ENCODE assay signal across 21 cellular contexts in genomic region chr19:54947381-54947780, GRCh38. TPM values are rescaled to one million over a fixed set of nuclear protein-coding genes. Genes with fewer than 3 reads are reported as not detected.
DNase-seq lines count a peak whose midpoint lies in the region; FAIRE-seq and TF ChIP-seq lines count a peak whose summit lies in the region.
"Had no signal": no experiment of that assay in that cellular context is flagged by ENCODE, and none has a peak within 500 bp of the region (broad histone marks: within the 10 kb centered on the region; RNA-seq: fewer than 3 reads in every experiment).

NLRP7 (minus strand) TSS chr19:54947530.

- no peak within 1 kb of the TSS for H2BK12ac ChIP-seq in H1 (ENCODE audit: low read depth, low read length)

- POLR2A ChIA-PET in H1 (lab: Charles Lee; ENCODE audit: partially characterized antibody) (interaction anchor here (0.7 kb wide), 2 partner anchors 36 to 43 kb away, joined by 3 read pairs; no protein-coding TSS in a partner anchor), Caco-2 (lab: Charles Lee) (no interaction called here)

- no peak within 1 kb of the TSS for H3K18ac ChIP-seq in H1 (ENCODE audit: extremely low read depth, low read length)

- no peaks in the 10 kb centered on the region for H3F3A ChIP-seq in OCI-LY1 (ENCODE audit: insufficient read depth, low read length)

- TF ChIP-seq RAD21 in H1 (IDR thresholded peaks at IDR 0.05 in 1 of 2, conservative IDR thresholded peaks at IDR 0.05 in 1 of 2; ENCODE audit: low read depth in 2 of 2, low read length in 2 of 2) = no peak

- FAIRE-seq in H1 (lab: Jason Lieb, UNC) = no peak
- FAIRE-seq: A549, H54, HepG2 had no signal

- no peak within 1 kb of the TSS for H3K4ac ChIP-seq in H1 (replicated peaks; ENCODE audit: insufficient read length, low read depth, low read length)

- no peak within 1 kb of the TSS for H4K8ac ChIP-seq in H1 (ENCODE audit: extremely low read depth, insufficient read depth, low read length)

- H3K4me1 ChIP-seq in OCI-LY1 (ENCODE audit: insufficient read depth, low read length, severe bottlenecking) = peaks cover 48% of the 10 kb centered on the region
- H3K4me1 ChIP-seq in H1 (replicated peaks in 1 of 4; ENCODE audit: control insufficient read depth in 3 of 4, insufficient read depth in 4 of 4, low read length in 3 of 4) = peaks cover 0 to 5% (median 2%) of the 10 kb centered on the region in 4 experiments; a peak in 2 of 7 replicates
- no peaks in the 10 kb centered on the region for H3K4me1 ChIP-seq in testis
- peaks cover 24% of the 10 kb centered on the region for H3K4me1 ChIP-seq in Caco-2
- H3K4me1 ChIP-seq: A549 had no signal

- H3K4me2 ChIP-seq in OCI-LY1 (ENCODE audit: low read length) (no peak within 1 kb of the TSS), H1 (ENCODE audit: insufficient read depth in 1 of 2, low read depth in 2 of 2, low read length in 2 of 2) (no peak within 1 kb of the TSS)
- H3K4me2 ChIP-seq: A549 had no signal

- no peak within 1 kb of the TSS for H2AK5ac ChIP-seq in H1 (ENCODE audit: low read depth, low read length)

- TF ChIP-seq POLR2A in H1 (IDR thresholded peaks at IDR 0.05; ENCODE audit: control extremely low read depth in 1 of 2, low read depth in 2 of 2, low read length in 2 of 2) (no peak), testis (IDR thresholded peaks at IDR 0.05) (no peak)

- no peaks in the 10 kb centered on the region for H3K36me3 ChIP-seq in OCI-LY1 (ENCODE audit: insufficient read depth, low read length)
- H3K36me3 ChIP-seq in H1 (ENCODE audit: control insufficient read depth in 2 of 4, insufficient read depth in 4 of 4, low read length in 3 of 4) = no peaks in the 10 kb centered on the region
- H3K36me3 ChIP-seq in testis (ENCODE audit: low read depth, missing control alignments) = no peaks in the 10 kb centered on the region
- H3K36me3 ChIP-seq in Caco-2 (ENCODE audit: control insufficient read depth, insufficient read depth, low read length) = no peaks in the 10 kb centered on the region

- H3K14ac ChIP-seq in H1 (ENCODE audit: insufficient read length) = no peak within 1 kb of the TSS

- no peak within 1 kb of the TSS for H3K4me3 Mint-ChIP-seq in Caco-2 (ENCODE audit: unreplicated experiment)
- H3K4me3 Mint-ChIP-seq: CD4-positive, alpha-beta T cell had no signal

- H3K9ac ChIP-seq in OCI-LY1 (ENCODE audit: low read length) (no peak within 1 kb of the TSS), H1 (replicated peaks in 1 of 4; ENCODE audit: extremely low read depth in 1 of 4, low read depth in 3 of 4, low read length in 3 of 4) (no peak within 1 kb of the TSS)

- no peaks in the 10 kb centered on the region for H3K27me3 Mint-ChIP-seq in Caco-2 (ENCODE audit: insufficient read depth, unreplicated experiment)

- H3K23ac ChIP-seq in H1 (ENCODE audit: insufficient read length) = no peak within 1 kb of the TSS

- H3K9me3 ChIP-seq in OCI-LY1 (ENCODE audit: low read length) = no peaks in the 10 kb centered on the region
- H3K9me3 ChIP-seq in H1 (ENCODE audit: insufficient read depth in 2 of 2, low read depth in 1 of 2, low read length in 1 of 2) = no peaks in the 10 kb centered on the region
- H3K9me3 ChIP-seq in testis = no peaks in the 10 kb centered on the region
- no peaks in the 10 kb centered on the region for H3K9me3 ChIP-seq in Caco-2
- H3K9me3 ChIP-seq: A549 had no signal

- H2BK20ac ChIP-seq in H1 (ENCODE audit: low read length) = no peak within 1 kb of the TSS

- peak; percentile 51 for DNase-seq in ELF-1 (ENCODE audit: low read depth, low spot score)
- no peak for DNase-seq in H1 (ENCODE audit: low read depth in 1 of 2, low spot score in 2 of 2)
- no peak for DNase-seq in testis
- DNase-seq in NCI-H2171 treated with DMSO at 0.1 percent for 48 hours (lab: John Stamatoyannopoulos, UW) = no peak
- no peak for DNase-seq in activated CD4-positive, CD25-positive, alpha-beta regulatory T cell (lab: John Stamatoyannopoulos, UW)
- DNase-seq in Caco-2 = no peak
- DNase-seq: AML-193; CD4-positive, alpha-beta T cell; DMS153; DMS79; GF-D8; KBM-7 had no signal

- H4K20me1 ChIP-seq in OCI-LY1 (ENCODE audit: insufficient read depth, low read length) = no peaks in the 10 kb centered on the region
- no peaks in the 10 kb centered on the region for H4K20me1 ChIP-seq in H1 (replicated peaks in 1 of 2; ENCODE audit: control insufficient read depth in 1 of 2, insufficient read depth in 2 of 2, low read length in 2 of 2)

- TF ChIP-seq CTCF in OCI-LY1 (IDR thresholded peaks at IDR 0.05; ENCODE audit: low read length) = no peak
- no peak for TF ChIP-seq CTCF in H1 (IDR thresholded peaks at IDR 0.05; ENCODE audit: control extremely low read depth in 1 of 3, insufficient read depth in 1 of 3, low read depth in 1 of 3, low read length in 3 of 3)
- TF ChIP-seq CTCF in testis (IDR thresholded peaks at IDR 0.05) = no peak
- no peak for TF ChIP-seq CTCF in Caco-2 (IDR thresholded peaks at IDR 0.05; ENCODE audit: insufficient read depth in 1 of 2, low read depth in 1 of 2, low read length in 1 of 2, severe bottlenecking in 1 of 2, unreplicated experiment in 1 of 2)

- intact Hi-C loops in testis (cut with DNase I; ENCODE audit: low total_unique reads) = no loop called here
- intact Hi-C loops in Caco-2 (cut with micrococcal nuclease; ENCODE audit: unreplicated experiment) = no loop called here

- H2BK15ac ChIP-seq in H1 (ENCODE audit: low read length) = no peak within 1 kb of the TSS

- H3K9me2 ChIP-seq in OCI-LY1 (ENCODE audit: low read depth, low read length) = no peaks in the 10 kb centered on the region

- no TSS peak for BruUV-seq in Caco-2 (replicated peaks; lab: Mats Ljungman, UMichigan)

- H3K23me2 ChIP-seq in H1 (ENCODE audit: low read depth, low read length) = no peaks in the 10 kb centered on the region

- H3K4me1 Mint-ChIP-seq in Caco-2 (ENCODE audit: low read depth, unreplicated experiment) = peaks cover 6% of the 10 kb centered on the region

- H2BK5ac ChIP-seq in H1 (ENCODE audit: low read depth, low read length) = no peak within 1 kb of the TSS

- no peaks in the 10 kb centered on the region for H3K79me2 ChIP-seq in OCI-LY1 (ENCODE audit: insufficient read depth, low read length)
- H3K79me2 ChIP-seq in H1 (ENCODE audit: control insufficient read depth in 1 of 2, insufficient read depth in 2 of 2, low read length in 2 of 2) = no peaks in the 10 kb centered on the region

- H3K4me3 ChIP-seq in OCI-LY1 (ENCODE audit: low read depth, low read length, poor library complexity, severe bottlenecking) = no peak within 1 kb of the TSS
- H3K4me3 ChIP-seq in H1 (ENCODE audit: extremely low read depth in 1 of 4, insufficient read depth in 2 of 4, low read depth in 3 of 4, low read length in 4 of 4) = no peak within 1 kb of the TSS
- no peak within 1 kb of the TSS for H3K4me3 ChIP-seq in testis
- no peak within 1 kb of the TSS for H3K4me3 ChIP-seq in Caco-2 (ENCODE audit: low read depth, low read length)
- H3K4me3 ChIP-seq: A549 had no signal

- no peak within 1 kb of the TSS for H4K5ac ChIP-seq in H1 (ENCODE audit: insufficient read length, low read depth, low read length)

- no peaks in the 10 kb centered on the region for H3K36me3 Mint-ChIP-seq in Caco-2 (ENCODE audit: insufficient read depth, unreplicated experiment)
- H3K36me3 Mint-ChIP-seq: IgD-negative memory B cell had no signal

- no peak within 1 kb of the TSS for H2BK120ac ChIP-seq in H1 (replicated peaks; ENCODE audit: low read depth, low read length)

- H3K27ac ChIP-seq in OCI-LY1 (ENCODE audit: low read depth, low read length, poor library complexity, severe bottlenecking) (peak within 1 kb of the TSS; percentile 96), H1 (ENCODE audit: low read depth, low read length) (no peak within 1 kb of the TSS), testis (no peak within 1 kb of the TSS)
- H3K27ac ChIP-seq: 22Rv1, A549, C4-2B had no signal

- H3K27me3 ChIP-seq in OCI-LY1 (ENCODE audit: insufficient read depth, low read length) (no peaks in the 10 kb centered on the region), H1 (replicated peaks in 1 of 4; ENCODE audit: control insufficient read depth in 3 of 4, extremely low read depth in 1 of 4, insufficient read depth in 3 of 4, low read length in 3 of 4) (no peaks in the 10 kb centered on the region; a peak in 1 of 7 replicates), testis (no peaks in the 10 kb centered on the region), Caco-2 (replicated peaks; ENCODE audit: control insufficient read depth, insufficient read depth, low read length) (no peaks in the 10 kb centered on the region)

- H2AFZ ChIP-seq in OCI-LY1 (ENCODE audit: low read length) (no peak within 1 kb of the TSS), H1 (ENCODE audit: low read length) (no peak within 1 kb of the TSS)

- WGBS in H1 (ENCODE audit: extremely low coverage in 1 of 2, insufficient coverage in 1 of 2, insufficient read length in 1 of 2, insufficient replicate concordance in 2 of 2, low coverage in 1 of 2, low lambda C conversion rate in 2 of 2, missing lambda C conversion rate in 1 of 2), 2 experiments = 91% methylated on average over 8 of the region's 8 CpGs; no CpG with 5 or more reads in 1 of the 2 experiments
- 80 to 85% methylated on average over 4 to 8 of the region's 8 CpGs for WGBS in testis, 2 donors

- no peaks in the 10 kb centered on the region for H3K9me3 Mint-ChIP-seq in Caco-2 (ENCODE audit: unreplicated experiment)
- H3K9me3 Mint-ChIP-seq: CD4-positive, alpha-beta T cell had no signal

- H3K79me1 ChIP-seq in H1 (ENCODE audit: low read depth, low read length) = no peaks in the 10 kb centered on the region

- H3K56ac ChIP-seq in H1 (replicated peaks; ENCODE audit: insufficient read length, low read depth, low read length) = no peak within 1 kb of the TSS

- CTCF ChIA-PET in H1 (lab: Charles Lee; ENCODE audit: partially characterized antibody) = interaction anchor here (0.8 to 1.2 kb wide), 2 partner anchors 66 to 469 kb away, joined by 4 read pairs; no protein-coding TSS in a partner anchor
- CTCF ChIA-PET in Caco-2 (lab: Charles Lee) = no interaction called here

- no peak within 1 kb of the TSS for H4K91ac ChIP-seq in H1 (replicated peaks; ENCODE audit: insufficient read length, low read length)

- TF ChIP-seq EP300 in H1 (IDR thresholded peaks at IDR 0.05; ENCODE audit: borderline replicate concordance in 1 of 2, low read depth in 2 of 2, low read length in 2 of 2) = no peak

- H3K27ac Mint-ChIP-seq in Caco-2 (ENCODE audit: unreplicated experiment) = no peak within 1 kb of the TSS
- H3K27ac Mint-ChIP-seq: CD4-positive, alpha-beta T cell; IgD-negative memory B cell had no signal

RNA-seq across cellular contexts. Expression of gene NLRP7, which starts in this region (rescaled TPM):
- total RNA-seq in H1 (2021; fragmentation: NEBNext Ultra II Directional; extraction: Animal tissue kit (Norgen Biotek cat#: 25700)) = 0.91 and 0.96 TPM in 2 replicates
- polyA plus RNA-seq in H1 (2011; rRNA removed) (0.75 and 1.2 TPM in 2 replicates), testis (ENCODE audit: insufficient read depth, low read depth, low replicate concordance) (14.5 TPM)
- 1.1 TPM for polyA plus RNA-seq in H1 (2011; cell fraction: cytosol; rRNA removed)
- 0.87 TPM for polyA plus RNA-seq in H1 (2011; cell fraction: nucleus; rRNA removed)
- 0.95 to 1.8 TPM (median 1.5 TPM) in 4 replicates for polyA plus RNA-seq in H1 (2012, experiment 1 of 2)
- polyA plus RNA-seq in H1 (2012, experiment 2 of 2) = 0.51 TPM
- polyA plus RNA-seq in H1 (2013, experiment 1 of 2) = 0.67 TPM
- 0.88 TPM for polyA plus RNA-seq in H1 (2013, experiment 2 of 2)
- 1.1 and 1.7 TPM in 2 replicates for polyA minus RNA-seq in H1 (2011; rRNA and poly(A)+ RNA removed)
- 0.59 TPM for polyA minus RNA-seq in H1 (2011; cell fraction: cytosol; rRNA and poly(A)+ RNA removed)
- 0.20 TPM for polyA minus RNA-seq in H1 (2011; cell fraction: nucleus; rRNA and poly(A)+ RNA removed)
- total RNA-seq in testis (10 to 100 TPM in 1 of 2 donors, 1 to 10 TPM in 1; 9.0 to 11.7 TPM), Caco-2 (2022) (0.43 and 0.49 TPM in 2 replicates)
- total RNA-seq: CD4-positive, alpha-beta T cell; Daoy; HepG2 had no signal
- polyA plus RNA-seq: A549, BJ, HepG2 had no signal
